Comparison of ENCODE assay signal across 8 cellular contexts in the genomic region with DNA sequence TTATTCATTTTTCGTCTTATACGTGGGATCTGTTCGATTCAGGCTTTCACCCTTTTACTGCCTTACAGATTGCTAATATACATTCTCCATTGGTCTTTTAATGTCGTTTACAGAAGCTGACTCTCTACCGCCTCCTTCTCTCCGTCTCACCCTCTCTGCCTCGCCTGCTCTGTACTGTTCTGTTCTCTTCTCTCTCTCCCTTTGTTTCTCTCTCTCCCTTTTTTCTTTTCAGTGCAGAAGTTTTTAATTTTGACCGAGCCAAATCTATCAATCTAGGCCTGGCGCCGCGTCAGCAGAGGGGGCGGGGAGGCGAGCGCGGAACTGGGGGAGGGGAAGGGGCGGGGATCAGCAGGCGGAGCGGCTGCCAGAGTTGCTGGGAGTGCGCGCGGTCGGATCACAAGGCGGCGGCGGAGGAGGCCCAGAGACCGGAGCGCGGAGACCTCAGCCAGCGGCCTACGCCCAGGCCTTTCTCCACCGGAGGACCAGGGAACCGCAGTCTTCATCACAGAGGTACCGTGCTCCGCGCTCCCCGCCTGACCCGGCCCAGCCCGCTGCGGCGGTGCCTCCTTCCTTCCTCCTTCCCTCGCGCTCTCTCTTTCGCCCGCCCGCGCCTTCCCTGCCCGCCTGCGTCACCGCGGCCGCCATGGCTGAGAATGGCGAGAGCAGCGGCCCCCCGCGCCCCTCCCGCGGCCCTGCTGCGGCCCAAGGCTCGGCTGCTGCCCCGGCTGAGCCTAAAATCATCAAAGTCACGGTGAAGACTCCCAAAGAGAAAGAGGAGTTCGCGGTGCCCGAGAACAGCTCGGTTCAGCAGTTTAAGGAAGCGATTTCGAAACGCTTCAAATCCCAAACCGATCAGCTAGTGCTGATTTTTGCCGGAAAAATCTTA. TPM values are rescaled to one million over a fixed set of nuclear protein-coding genes. Genes with fewer than 3 reads are reported as not detected.
DNase-seq lines count a peak whose midpoint lies in the region; ATAC-seq and TF ChIP-seq lines count a peak whose summit lies in the region.

TSS of gene UBQLN2 (plus strand) at position 397 of the 886 bp plus-strand sequence. CDS start at position 644, 247 bp downstream.

- peak within 1 kb of the TSS; percentile 97 for H3K27ac Mint-ChIP-seq in activated T-helper 1 cell treated with anti-CD3 and anti-CD28 coated beads, Interleukin-12 subunit alpha, Interleukin-12 subunit beta, Interleukin-2, Interleukin-4 antibody, amounts not matched to agents 30 ng/mL and 10 ng/mL and 1 ng/mL, durations not matched to agents 14 hours and 24 hours and 36 hours
- peak within 1 kb of the TSS; percentile 92 to 93 for H3K27ac Mint-ChIP-seq in natural killer cell

- peak within 1 kb of the TSS; percentile 88 for H3K27ac ChIP-seq in fibroblast of lung (ENCODE audit: insufficient read depth, low read length)

- no peaks in the 10 kb centered on the region for H3K27me3 ChIP-seq in fibroblast of lung (ENCODE audit: control insufficient read depth, insufficient read depth, low read length)

- peak within 1 kb of the TSS; percentile 88 for H3K4me3 Mint-ChIP-seq in activated T-helper 1 cell treated with anti-CD3 and anti-CD28 coated beads, Interleukin-12 subunit alpha, Interleukin-12 subunit beta, Interleukin-2, Interleukin-4 antibody, amounts not matched to agents 30 ng/mL and 10 ng/mL and 1 ng/mL, durations not matched to agents 14 hours and 24 hours and 36 hours
- H3K4me3 Mint-ChIP-seq in natural killer cell: peak within 1 kb of the TSS; percentile 85

- H3K9me3 Mint-ChIP-seq in activated T-helper 1 cell treated with anti-CD3 and anti-CD28 coated beads, Interleukin-12 subunit alpha, Interleukin-12 subunit beta, Interleukin-2, Interleukin-4 antibody, amounts not matched to agents 30 ng/mL and 10 ng/mL and 1 ng/mL, durations not matched to agents 14 hours and 24 hours and 36 hours: no peaks in the 10 kb centered on the region
- H3K9me3 Mint-ChIP-seq in natural killer cell: no peaks in the 10 kb centered on the region

- H3K4me2 ChIP-seq in fibroblast of lung (ENCODE audit: extremely low read depth, insufficient read depth, low read length): peak within 1 kb of the TSS; percentile 92

- DNase-seq in DMS153 (lab: John Stamatoyannopoulos, UW) (peak; percentile 7), KG1 (lab: John Stamatoyannopoulos, UW) (peak; percentile 48), RPMI7951 (ENCODE audit: low read depth) (peak; percentile 83), fibroblast of lung (ENCODE audit: low read depth in 2 of 2) (peak; percentile 77 to 83), natural killer cell (peak; percentile 69)
- peak; percentile 67 for DNase-seq in activated T-helper 1 cell treated with anti-CD3 and anti-CD28 coated beads, Interleukin-12 subunit alpha, Interleukin-12 subunit beta, Interleukin-2, Interleukin-4 antibody, amounts not matched to agents 30 ng/mL and 10 ng/mL and 1 ng/mL, durations not matched to agents 14 hours and 24 hours and 36 hours (ENCODE audit: low spot score)
- DNase-seq in stimulated activated naive CD4-positive, alpha-beta T cell treated with Interleukin-2 at 50 U/mL for 16 hours (lab: John Stamatoyannopoulos, UW): peak; percentile 77

- H3K4me3 ChIP-seq in fibroblast of lung (replicated peaks in 1 of 4; ENCODE audit: control extremely low read depth in 1 of 4, insufficient read depth in 1 of 4, low read depth in 3 of 4, low read length in 4 of 4): peak within 1 kb of the TSS; percentile 36 to 90 (median 62)

- H2AFZ ChIP-seq in fibroblast of lung (ENCODE audit: low read length): peak within 1 kb of the TSS; percentile 76

- H3K36me3 ChIP-seq in fibroblast of lung (ENCODE audit: control insufficient read depth, insufficient read depth, low read length): no peaks in the 10 kb centered on the region

- TF ChIP-seq CTCF in fibroblast of lung (conservative IDR thresholded peaks at IDR 0.05 in 1 of 2, IDR thresholded peaks at IDR 0.05 in 1 of 2; ENCODE audit: low read depth in 1 of 2, low read length in 2 of 2) (peak; percentile 31 to 37), natural killer cell (IDR thresholded peaks at IDR 0.05) (no peak)

- peaks cover 19% of the 10 kb centered on the region for H3K36me3 Mint-ChIP-seq in activated T-helper 1 cell treated with anti-CD3 and anti-CD28 coated beads, Interleukin-12 subunit alpha, Interleukin-12 subunit beta, Interleukin-2, Interleukin-4 antibody, amounts not matched to agents 30 ng/mL and 10 ng/mL and 1 ng/mL, durations not matched to agents 14 hours and 24 hours and 36 hours (ENCODE audit: low read depth)
- no peaks in the 10 kb centered on the region for H3K36me3 Mint-ChIP-seq in natural killer cell

- ATAC-seq in GM21576 (IDR thresholded peaks at IDR 0.05; ENCODE audit: unreplicated experiment): peak; percentile 72
- ATAC-seq in natural killer cell: peak; percentile 83 to 93 (median 86)

- intact Hi-C loops in activated T-helper 1 cell treated with anti-CD3 and anti-CD28 coated beads, Interleukin-12 subunit alpha, Interleukin-12 subunit beta, Interleukin-2, Interleukin-4 antibody, amounts not matched to agents 30 ng/mL and 10 ng/mL and 1 ng/mL, durations not matched to agents 14 hours and 24 hours and 36 hours (cut with micrococcal nuclease): loop anchor here (1.0 to 5.0 kb wide), 10 partner anchors 15 to 1401 kb away; partner anchors contain the start of gene RRAGB
- intact Hi-C loops in natural killer cell (cut with micrococcal nuclease): loop anchor here (5.0 kb wide), 2 partner anchors 164 to 846 kb away; partner anchors contain the start of genes NBDY and RRAGB

- H3K4me1 ChIP-seq in fibroblast of lung (ENCODE audit: control insufficient read depth, extremely low read depth, insufficient read depth, low read length): no peaks in the 10 kb centered on the region

- H4K20me1 ChIP-seq in fibroblast of lung (ENCODE audit: control insufficient read depth, extremely low read depth, insufficient read depth, low read length): no peaks in the 10 kb centered on the region

- peaks cover 42% of the 10 kb centered on the region for H3K79me2 ChIP-seq in fibroblast of lung (ENCODE audit: control insufficient read depth, insufficient read depth, low read length)

- H3K9me3 ChIP-seq in fibroblast of lung (ENCODE audit: control insufficient read depth, insufficient read depth, low read depth, low read length): no peaks in the 10 kb centered on the region

- H3K4me1 Mint-ChIP-seq in activated T-helper 1 cell treated with anti-CD3 and anti-CD28 coated beads, Interleukin-12 subunit alpha, Interleukin-12 subunit beta, Interleukin-2, Interleukin-4 antibody, amounts not matched to agents 30 ng/mL and 10 ng/mL and 1 ng/mL, durations not matched to agents 14 hours and 24 hours and 36 hours (ENCODE audit: low read depth): peaks cover 12% of the 10 kb centered on the region
- peaks cover 18 to 27% of the 10 kb centered on the region in 2 donors for H3K4me1 Mint-ChIP-seq in natural killer cell

- no peaks in the 10 kb centered on the region for H3K27me3 Mint-ChIP-seq in activated T-helper 1 cell treated with anti-CD3 and anti-CD28 coated beads, Interleukin-12 subunit alpha, Interleukin-12 subunit beta, Interleukin-2, Interleukin-4 antibody, amounts not matched to agents 30 ng/mL and 10 ng/mL and 1 ng/mL, durations not matched to agents 14 hours and 24 hours and 36 hours (ENCODE audit: insufficient read depth)
- H3K27me3 Mint-ChIP-seq in natural killer cell (ENCODE audit: low read depth in 2 of 2): peaks cover 2 to 7% of the 10 kb centered on the region in 2 donors

- H3K9ac ChIP-seq in fibroblast of lung (ENCODE audit: insufficient read depth, low read length): peak within 1 kb of the TSS; percentile 87

RNA-seq across cellular contexts. Expression of gene UBQLN2, which starts in this region (rescaled TPM):
- total RNA-seq in RPMI7951 (2014; rRNA removed; shearing (Covaris generic)): 14.8 and 15.3 TPM in 2 replicates
- 38.3 and 41.3 TPM in 2 replicates for total RNA-seq in activated T-helper 1 cell treated with anti-CD3 and anti-CD28 coated beads, Interleukin-12 subunit alpha, Interleukin-12 subunit beta, Interleukin-2, Interleukin-4 antibody, amounts not matched to agents 30 ng/mL and 10 ng/mL and 1 ng/mL, durations not matched to agents 14 hours and 24 hours and 36 hours
- total RNA-seq in fibroblast of lung (5.6 and 8.1 TPM in 2 replicates), natural killer cell (10 to 100 TPM; 36.2 to 43.4 (median 39.7) TPM)
- 33.0 and 36.3 TPM in 2 replicates for polyA plus RNA-seq in fibroblast of lung
- 27.1 and 27.9 TPM in 2 replicates for polyA plus RNA-seq in fibroblast of lung (2012)
- 59.3 and 72.5 TPM in 2 replicates for polyA minus RNA-seq in fibroblast of lung (ENCODE audit: low replicate concordance)

Comparison
In these comparisons a context has a peak if more than half of its experiments do, and no peak if none do; other contexts are left out.
1. Peak in every context shown above with its lines: DNase-seq, ATAC-seq, H3K4me3 ChIP-seq and H3K27ac ChIP-seq.
2. DNase-seq: peak in every context shown above with its lines; median percentile 83 in RPMI7951; 80 in fibroblast of lung; 77 in stimulated activated naive CD4-positive, alpha-beta T cell treated with Interleukin-2 at 50 U/mL for 16 hours; 69 in natural killer cell; 67 in activated T-helper 1 cell treated with anti-CD3 and anti-CD28 coated beads, Interleukin-12 subunit alpha, Interleukin-12 subunit beta, Interleukin-2, Interleukin-4 antibody, amounts not matched to agents 30 ng/mL and 10 ng/mL and 1 ng/mL, durations not matched to agents 14 hours and 24 hours and 36 hours; 48 in KG1; 7 in DMS153.